31 cellular contexts compared by ENCODE assay signal in genomic region chr3:148654433-148654832, GRCh38. TPM values are rescaled to one million over a fixed set of nuclear protein-coding genes. Genes with fewer than 3 reads are reported as not detected.
"Had no signal": no experiment of that assay in that cellular context is flagged by ENCODE, and none has a peak within 500 bp of the region (broad histone marks: within the 10 kb centered on the region; RNA-seq: fewer than 3 reads in every experiment).

No MANE protein-coding gene starts in this region.

- DNase-seq: colonic mucosa; cortex of kidney; effector CD8-positive, alpha-beta T cell; effector memory CD8-positive, alpha-beta T cell; endodermal cell; erythroblast; esophagus squamous epithelium; foreskin fibroblast; foreskin melanocyte; gastrocnemius medialis; glutamatergic neuron; head of caudate nucleus; heart right ventricle; hippocampal formation; left cardiac atrium; left lung; left ventricle myocardium superior; lower lobe of right lung; mesenchymal stem cell; mucosa of descending colon; naive B cell had no signal

- H3K4me1 Mint-ChIP-seq: endodermal cell, naive B cell had no signal

- H3K4me3 ChIP-seq: colonic mucosa, esophagus squamous epithelium, gastrocnemius medialis, heart right ventricle, left lung, lower lobe of right lung, mucosa of descending colon had no signal

- H3K27ac Mint-ChIP-seq: dendritic cell treated with granulocyte-macrophage colony-stimulating factor and Interleukin-4, amounts not matched to agents 40 ng/mL and 50 ng/mL, for 4 days; effector memory CD8-positive, alpha-beta T cell; endodermal cell; mesothelial cell of epicardium had no signal

- H3K4me1 ChIP-seq: colonic mucosa, esophagus squamous epithelium, gastrocnemius medialis, heart right ventricle, left lung, lower lobe of right lung had no signal

- H3K27me3 ChIP-seq: colonic mucosa, esophagus squamous epithelium, gastrocnemius medialis, heart right ventricle, left lung had no signal

- H3K36me3 ChIP-seq: colonic mucosa, esophagus squamous epithelium, gastrocnemius medialis, heart right ventricle, left lung, lower lobe of right lung had no signal

- ATAC-seq: effector memory CD8-positive, alpha-beta T cell; esophagus mucosa; gastrocnemius medialis; heart right ventricle; left cardiac atrium; left lung; left ventricle myocardium superior; lower lobe of right lung; mucosa of descending colon had no signal

- H3K4me3 Mint-ChIP-seq: dendritic cell treated with granulocyte-macrophage colony-stimulating factor and Interleukin-4, amounts not matched to agents 40 ng/mL and 50 ng/mL, for 4 days; effector memory CD8-positive, alpha-beta T cell; endodermal cell; mesothelial cell of epicardium; naive B cell had no signal

- FAIRE-seq: endometrium, islet of Langerhans, keratinocyte had no signal

- H3K9me3 ChIP-seq: colonic mucosa, esophagus squamous epithelium, gastrocnemius medialis, heart right ventricle, left lung, lower lobe of right lung, mucosa of descending colon had no signal

- H3K27me3 Mint-ChIP-seq: dendritic cell treated with granulocyte-macrophage colony-stimulating factor and Interleukin-4, amounts not matched to agents 40 ng/mL and 50 ng/mL, for 4 days; effector memory CD8-positive, alpha-beta T cell had no signal

- H3K36me3 Mint-ChIP-seq: mesothelial cell of epicardium, naive B cell had no signal

- H3K27ac ChIP-seq: colonic mucosa, epithelial cell of prostate, esophagus squamous epithelium, gastrocnemius medialis, heart right ventricle, left lung, lower lobe of right lung had no signal

- H3K9me3 Mint-ChIP-seq: dendritic cell treated with granulocyte-macrophage colony-stimulating factor and Interleukin-4, amounts not matched to agents 40 ng/mL and 50 ng/mL, for 4 days had no signal

RNA-seq across cellular contexts. Expression of gene AGTR1, which starts 43.3 kb away (rescaled TPM):
- total RNA-seq: dermis microvascular lymphatic vessel endothelial cell, kidney epithelial cell, lung microvascular endothelial cell had no signal
- polyA plus RNA-seq: keratinocyte had no signal
